Comparison of ENCODE assay signal across 11 cellular contexts in genomic region chr20:49853640-49854039, GRCh38. TPM values are rescaled to one million over a fixed set of nuclear protein-coding genes. Genes with fewer than 3 reads are reported as not detected.
A peak's percentile ranks its signal among the peaks of the same experiment; 100 is the strongest.
DNase-seq lines count a peak whose midpoint lies in the region; ATAC-seq and TF ChIP-seq lines count a peak whose summit lies in the region.
"Had no signal": no experiment of that assay in that cellular context is flagged by ENCODE, and none has a peak within 500 bp of the region (broad histone marks: within the 10 kb centered on the region; RNA-seq: fewer than 3 reads in every experiment).

No MANE protein-coding gene starts in this region.

- no peaks in the 10 kb centered on the region for H3K27me3 ChIP-seq in ectodermal cell (ENCODE audit: control insufficient read depth, insufficient read depth, low read length, poor library complexity, severe bottlenecking)
- H3K27me3 ChIP-seq: right lobe of liver had no signal

- DNase-seq in DMS53 treated with DMSO at 0.1 percent for 48 hours (lab: John Stamatoyannopoulos, UW; ENCODE audit: unreplicated experiment), result peak; percentile 38
- DNase-seq in NCI-H226, result peak; percentile 73
- peak; percentile 27 for DNase-seq in nephron progenitor cell
- DNase-seq in left colon, result no peak
- no peak for DNase-seq in NCI-H187 (lab: John Stamatoyannopoulos, UW)
- no peak for DNase-seq in SKM-1 (lab: John Stamatoyannopoulos, UW; ENCODE audit: unreplicated experiment)
- DNase-seq: NCI-H1048, right lobe of liver had no signal

- H3K27ac Mint-ChIP-seq in nephron progenitor cell, result peak overlapping the region; percentile 92

- intact Hi-C loops in left colon (cut with DNase I, micrococcal nuclease), result loop anchor here in 1 of 2 donors (10.0 kb wide), 1 partner anchor 239 kb away; no protein-coding TSS in a partner anchor

- 55 to 72% methylated on average over 5 of the region's 5 CpGs for WGBS in ectodermal cell, 2 experiments

- ATAC-seq in GM18858 (IDR thresholded peaks at IDR 0.05; ENCODE audit: unreplicated experiment), result no peak
- no peak for ATAC-seq in left colon

- H3K36me3 ChIP-seq in ectodermal cell (ENCODE audit: control insufficient read depth, insufficient read depth, low read length), result no peaks in the 10 kb centered on the region

- H3K4me1 ChIP-seq in ectodermal cell (ENCODE audit: control insufficient read depth, insufficient read depth, low read length), result peaks cover 15% of the 10 kb centered on the region
- H3K4me1 ChIP-seq: right lobe of liver had no signal

- H3K36me3 Mint-ChIP-seq in nephron progenitor cell (ENCODE audit: low read depth), result peaks cover 21% of the 10 kb centered on the region

- no peak overlapping the region for H3K4me3 ChIP-seq in ectodermal cell (ENCODE audit: insufficient read depth, low read depth, low read length)
- H3K4me3 ChIP-seq: right lobe of liver had no signal

- H3K9me3 ChIP-seq in ectodermal cell (ENCODE audit: control insufficient read depth, low read length), result no peaks in the 10 kb centered on the region
- H3K9me3 ChIP-seq: right lobe of liver had no signal

- no peaks in the 10 kb centered on the region for H3K27me3 Mint-ChIP-seq in nephron progenitor cell (ENCODE audit: low read depth, poor library complexity)

- no peaks in the 10 kb centered on the region for H3K9me3 Mint-ChIP-seq in nephron progenitor cell

- peak overlapping the region; percentile 38 for H3K27ac ChIP-seq in ectodermal cell (ENCODE audit: insufficient read depth, low read depth, low read length, poor library complexity, severe bottlenecking)
- H3K27ac ChIP-seq: right lobe of liver, VCaP had no signal

- peaks cover 48% of the 10 kb centered on the region for H3K4me1 Mint-ChIP-seq in nephron progenitor cell

- no peak for TF ChIP-seq CTCF in nephron progenitor cell (IDR thresholded peaks at IDR 0.05)

- no peak overlapping the region for H3K4me3 Mint-ChIP-seq in nephron progenitor cell

RNA-seq across cellular contexts. Expression of gene SLC9A8, which starts 41.0 kb away (rescaled TPM):
- polyA plus RNA-seq in ectodermal cell (2013, experiment 1 of 4), result 10.9 TPM
- 15.8 TPM for polyA plus RNA-seq in ectodermal cell (2013, experiment 2 of 4)
- 7.2 TPM for polyA plus RNA-seq in ectodermal cell (2013, experiment 3 of 4)
- polyA plus RNA-seq in ectodermal cell (2013, experiment 4 of 4), result 9.1 TPM
- 10 to 100 TPM; 16.5 to 18.7 TPM for total RNA-seq in left colon

Comparison
In these comparisons a context has a peak if more than half of its experiments do, and no peak if none do; other contexts are left out.
1. DNase-seq: peak in DMS53 treated with DMSO at 0.1 percent for 48 hours (single experiment), NCI-H226 (single experiment) and nephron progenitor cell (single experiment); none in left colon (0 of 2), NCI-H187 (0 of 2) and SKM-1 (single experiment).